Comparison of ENCODE assay signal across 1 cellular context in genomic region chr4:109559625-109559982, GRCh38.
TF ChIP-seq lines count a peak whose summit lies in the region.

No MANE protein-coding gene starts in this region.

TF ChIP-seq in HepG2, 621 proteins besides CTCF, POLR2A, EP300 and RAD21 (continued from another document):
- TF ChIP-seq ZNF788 (CRISPR knock-in tag; IDR thresholded peaks at IDR 0.05; ENCODE audit: borderline replicate concordance) (0 out of 2 replicates have a peak, but pooled peaks have one; percentile 20), THRA (CRISPR knock-in tag; IDR thresholded peaks at IDR 0.05; ENCODE audit: borderline replicate concordance) (0 out of 2 replicates have a peak, but pooled peaks have one; percentile 6), NONO (IDR thresholded peaks at IDR 0.05) (no peak), NONO (CRISPR knock-in tag; conservative IDR thresholded peaks at IDR 0.05) (0 out of 2 replicates have a peak, but pooled peaks have one; percentile 8), ISL2 (CRISPR knock-in tag; IDR thresholded peaks at IDR 0.05) (0 out of 2 replicates have a peak, but pooled peaks have one; percentile 20), ZHX1 (CRISPR knock-in tag; IDR thresholded peaks at IDR 0.05; ENCODE audit: low read depth) (no peak), HOXA7 (CRISPR knock-in tag; IDR thresholded peaks at IDR 0.05) (no peak), ZNF777 (CRISPR knock-in tag; IDR thresholded peaks at IDR 0.05) (peak; percentile 58; the same call in 1 of the 2 replicates), ZNF326 (CRISPR knock-in tag; IDR thresholded peaks at IDR 0.05; ENCODE audit: borderline replicate concordance) (no peak), KAT7 (CRISPR knock-in tag; IDR thresholded peaks at IDR 0.05; ENCODE audit: borderline replicate concordance) (0 out of 2 replicates have a peak, but pooled peaks have one; percentile 10), DR1 (CRISPR knock-in tag; IDR thresholded peaks at IDR 0.05) (0 out of 2 replicates have a peak, but pooled peaks have one; percentile 18), ZFY (CRISPR knock-in tag; IDR thresholded peaks at IDR 0.05) (peak; percentile 53; the same call in 1 of the 2 replicates), ZFP91 (CRISPR knock-in tag; IDR thresholded peaks at IDR 0.05; ENCODE audit: borderline replicate concordance) (peak; percentile 56; the same call in 1 of the 2 replicates), ZFX (CRISPR knock-in tag; IDR thresholded peaks at IDR 0.05; ENCODE audit: low read depth) (peak; percentile 47), ZNF232 (CRISPR knock-in tag; IDR thresholded peaks at IDR 0.05; ENCODE audit: borderline replicate concordance) (no peak), ZBTB42 (CRISPR knock-in tag; IDR thresholded peaks at IDR 0.05) (0 out of 2 replicates have a peak, but pooled peaks have one; percentile 32), ZNF292 (CRISPR knock-in tag; IDR thresholded peaks at IDR 0.05; ENCODE audit: borderline replicate concordance, low read depth) (0 out of 2 replicates have a peak, but pooled peaks have one; percentile 29), ZEB1 (IDR thresholded peaks at IDR 0.05; ENCODE audit: insufficient replicate concordance, low read depth) (no peak), ZBTB4 (CRISPR knock-in tag; IDR thresholded peaks at IDR 0.05; ENCODE audit: borderline replicate concordance) (no peak)
